ENCODE assay signal across 28 cellular contexts in genomic region chr2:225771691-225772090, GRCh38.
DNase-seq lines count a peak whose midpoint lies in the region; ATAC-seq and FAIRE-seq lines count a peak whose summit lies in the region.
"Had no signal": no experiment of that assay in that cellular context is flagged by ENCODE, and none has a peak within 500 bp of the region (broad histone marks: within the 10 kb centered on the region; RNA-seq: fewer than 3 reads in every experiment).

No MANE protein-coding gene starts in this region.

- ATAC-seq in GM19043 (IDR thresholded peaks at IDR 0.05; ENCODE audit: low read depth, unreplicated experiment), result peak; percentile 46
- ATAC-seq in HG02938 (IDR thresholded peaks at IDR 0.05; ENCODE audit: unreplicated experiment), result peak; percentile 54
- peak; percentile 55 for ATAC-seq in HG03460 (IDR thresholded peaks at IDR 0.05; ENCODE audit: unreplicated experiment)
- ATAC-seq in HG02763 (IDR thresholded peaks at IDR 0.05; ENCODE audit: unreplicated experiment), result no peak
- ATAC-seq: activated T-cell treated with anti-CD3 and anti-CD28 coated beads, Interleukin-2, amount 50 U/mL, for 72 hours; CD8-positive, alpha-beta T cell; pancreas; stimulated activated naive B cell treated with anti-CD40 and anti-IgM and Interleukin-4, amounts not matched to agents 10 μg/mL and 1 μg/mL and 100 μg/mL, for 72 hours; T-helper 17 cell had no signal

- no peak for FAIRE-seq in urothelium cell line (lab: Jason Lieb, UNC)
- FAIRE-seq: islet of Langerhans, pancreas had no signal

- DNase-seq in myocyte (ENCODE audit: low read depth) (peak; percentile 33), urothelium cell line (ENCODE audit: low spot score) (no peak), globus pallidus (ENCODE audit: low spot score) (no peak)
- DNase-seq: activated CD4-positive, alpha-beta T cell treated with anti-CD3 and anti-CD28 coated beads, Interleukin-2, amount 50 U/mL, for 48 hours; activated CD4-positive, CD25-positive, alpha-beta regulatory T cell treated with anti-CD3 and anti-CD28 coated beads, Interleukin-2, amount 50 U/mL, for 72 hours; activated T-cell treated with anti-CD3 and anti-CD28 coated beads, Interleukin-2, amount 50 U/mL, for 72 hours; CD8-positive, alpha-beta T cell; colonic mucosa; effector CD4-positive, alpha-beta T cell; glutamatergic neuron; H7; IMR-90; left ventricle myocardium inferior; mesendoderm; NCI-H446; NCI-H774; pancreas; Peyer's patch; retina; SHP77; stimulated activated naive B cell treated with anti-CD40 and anti-IgM and Interleukin-4, amounts not matched to agents 10 μg/mL and 1 μg/mL and 100 μg/mL, for 72 hours; substantia nigra; T-helper 17 cell had no signal
